In the genomic region with DNA sequence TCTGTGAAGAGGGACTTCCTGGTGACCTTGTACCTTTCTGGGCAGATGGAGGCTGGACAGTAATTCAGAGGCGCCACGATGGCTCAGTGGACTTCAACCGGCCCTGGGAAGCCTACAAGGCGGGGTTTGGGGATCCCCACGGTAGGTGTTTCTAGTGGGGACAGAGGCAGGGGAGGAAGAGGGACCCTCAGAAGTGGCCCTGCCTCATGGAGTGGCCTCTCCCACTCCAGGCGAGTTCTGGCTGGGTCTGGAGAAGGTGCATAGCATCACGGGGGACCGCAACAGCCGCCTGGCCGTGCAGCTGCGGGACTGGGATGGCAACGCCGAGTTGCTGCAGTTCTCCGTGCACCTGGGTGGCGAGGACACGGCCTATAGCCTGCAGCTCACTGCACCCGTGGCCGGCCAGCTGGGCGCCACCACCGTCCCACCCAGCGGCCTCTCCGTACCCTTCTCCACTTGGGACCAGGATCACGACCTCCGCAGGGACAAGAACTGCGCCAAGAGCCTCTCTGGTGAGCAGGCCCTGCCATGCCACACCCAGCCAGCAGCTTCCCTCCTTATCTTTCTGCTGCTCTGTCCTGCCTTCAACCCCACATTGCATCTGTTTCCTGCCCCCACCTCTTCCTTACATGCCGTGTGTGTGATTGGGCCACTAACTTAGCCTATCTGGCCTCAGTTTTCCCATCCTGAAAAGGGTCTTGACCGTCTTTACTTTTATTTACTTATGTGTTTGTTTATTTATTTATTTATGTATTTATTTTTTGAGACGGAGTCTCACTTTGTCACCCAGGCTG, we compare ENCODE assay signal across 1 cellular context.
TF ChIP-seq lines count a peak whose summit lies in the region.

No MANE protein-coding gene starts in this region.

TF ChIP-seq in IMR-90, 13 proteins besides CTCF, POLR2A, EP300 and RAD21 (continued from another document):
- no peak for TF ChIP-seq MAZ (IDR thresholded peaks at IDR 0.05; ENCODE audit: borderline replicate concordance, low read depth, low read length)
- no peak for TF ChIP-seq MAFK (IDR thresholded peaks at IDR 0.05; ENCODE audit: low read depth, low read length)
